Comparison of ENCODE assay signal across 9 cellular contexts in the genomic region with DNA sequence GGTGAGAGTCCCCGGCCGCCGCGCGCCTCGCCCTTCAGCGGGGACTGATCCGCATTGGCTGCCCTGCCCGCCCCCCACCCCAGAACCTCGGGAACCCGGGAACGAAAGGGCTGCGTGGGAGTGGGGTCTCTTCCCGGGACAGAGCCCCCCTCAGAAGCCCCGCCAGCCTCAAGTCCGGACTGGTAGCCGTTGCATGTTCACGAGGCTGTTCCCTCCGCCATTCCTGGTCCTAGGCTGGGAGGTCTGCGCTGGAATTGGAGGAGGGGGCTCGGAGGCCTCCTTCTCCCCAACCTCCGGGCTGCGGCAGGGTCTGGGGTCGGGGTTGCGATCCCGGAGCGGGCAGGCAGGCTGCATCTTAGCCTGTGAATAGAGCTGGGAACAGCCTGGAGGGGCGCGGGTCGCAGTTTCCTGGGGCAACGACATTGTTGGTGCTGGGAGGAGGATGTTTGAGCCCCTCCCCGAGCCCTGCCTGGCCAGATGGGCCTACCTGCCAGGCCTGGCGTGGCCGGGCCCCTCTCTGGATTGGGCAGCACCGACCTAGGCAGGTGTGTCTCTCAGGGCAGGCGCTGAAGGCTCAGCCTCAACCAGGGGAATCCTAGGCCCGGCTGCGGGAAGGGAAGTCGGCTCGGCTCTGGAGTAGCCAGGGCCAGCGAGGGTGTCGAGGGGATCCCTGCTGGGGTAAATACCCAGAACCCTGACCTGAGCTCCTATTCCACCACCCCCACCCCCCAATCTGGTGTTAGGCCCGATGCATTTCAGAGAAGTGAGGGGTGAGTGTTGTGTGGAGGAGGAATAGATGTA. TPM values are rescaled to one million over a fixed set of nuclear protein-coding genes. Genes with fewer than 3 reads are reported as not detected.
A peak's percentile ranks its signal among the peaks of the same experiment; 100 is the strongest.
DNase-seq lines count a peak whose midpoint lies in the region; ATAC-seq lines count a peak whose summit lies in the region.
"Had no signal": no experiment of that assay in that cellular context is flagged by ENCODE, and none has a peak within 500 bp of the region (broad histone marks: within the 10 kb centered on the region; RNA-seq: fewer than 3 reads in every experiment).

No MANE protein-coding gene starts in this region.

- H3K36me3 Mint-ChIP-seq in activated CD4-positive, alpha-beta T cell treated with anti-CD3 and anti-CD28 coated beads, Interleukin-2, amount 10 ng/mL, durations not matched to agents 7 days and 5 days (ENCODE audit: low read depth), result no peaks in the 10 kb centered on the region
- H3K36me3 Mint-ChIP-seq in activated T-helper 17 cell treated with anti-CD3 and anti-CD28 coated beads, Interleukin-2, amount 50 U/mL, for 72 hours (ENCODE audit: low read depth), result peaks cover under 1% of the 10 kb centered on the region
- peaks cover 6 to 8% (median 8%) of the 10 kb centered on the region in 3 donors for H3K36me3 Mint-ChIP-seq in immature natural killer cell
- no peaks in the 10 kb centered on the region for H3K36me3 Mint-ChIP-seq in activated naive CD4-positive, alpha-beta T cell treated with anti-CD3 and anti-CD28 coated beads, Interleukin-2, amount 50 U/mL, for 72 hours

- H3K27ac ChIP-seq in thymus (ENCODE audit: low read depth), result no peak overlapping the region

- peak overlapping the region; percentile 53 for H3K4me3 ChIP-seq in thymus (ENCODE audit: low read length)

- no peak overlapping the region for H3K27ac Mint-ChIP-seq in activated CD4-positive, alpha-beta T cell treated with anti-CD3 and anti-CD28 coated beads, Interleukin-2, amount 10 ng/mL, durations not matched to agents 7 days and 5 days
- H3K27ac Mint-ChIP-seq in activated T-helper 17 cell treated with anti-CD3 and anti-CD28 coated beads, Interleukin-2, amount 50 U/mL, for 72 hours, result no peak overlapping the region
- no peak overlapping the region for H3K27ac Mint-ChIP-seq in immature natural killer cell
- no peak overlapping the region for H3K27ac Mint-ChIP-seq in activated naive CD4-positive, alpha-beta T cell treated with anti-CD3 and anti-CD28 coated beads, Interleukin-2, amount 50 U/mL, for 72 hours

- POLR2A ChIA-PET in activated CD4-positive, alpha-beta T cell treated with anti-CD3 and anti-CD28 coated beads, Interleukin-2, amount 10 ng/mL, durations not matched to agents 7 days and 5 days (lab: Charles Lee), result no interaction called here

- CTCF ChIA-PET in activated CD4-positive, alpha-beta T cell treated with anti-CD3 and anti-CD28 coated beads, Interleukin-2, amount 10 ng/mL, durations not matched to agents 7 days and 5 days (lab: Charles Lee), result interaction anchor here (1.3 to 1.6 kb wide), 3 partner anchors 10 to 24 kb away, joined by 3 to 6 read pairs (median 4); no protein-coding TSS in a partner anchor

- H3K4me1 ChIP-seq in thymus (ENCODE audit: control insufficient read depth, insufficient read depth, low read length), result peaks cover 8% of the 10 kb centered on the region

- peak overlapping the region; percentile 15 for H3K4me3 Mint-ChIP-seq in activated CD4-positive, alpha-beta T cell treated with anti-CD3 and anti-CD28 coated beads, Interleukin-2, amount 10 ng/mL, durations not matched to agents 7 days and 5 days
- peak overlapping the region; percentile 9 for H3K4me3 Mint-ChIP-seq in activated T-helper 17 cell treated with anti-CD3 and anti-CD28 coated beads, Interleukin-2, amount 50 U/mL, for 72 hours
- H3K4me3 Mint-ChIP-seq in immature natural killer cell, result peak overlapping the region in 3 of 5 donors; percentile 15 to 30 (median 26)

- peaks cover 8% of the 10 kb centered on the region for H3K27me3 ChIP-seq in thymus (ENCODE audit: control insufficient read depth, insufficient read depth)

- H3K4me1 Mint-ChIP-seq in activated CD4-positive, alpha-beta T cell treated with anti-CD3 and anti-CD28 coated beads, Interleukin-2, amount 10 ng/mL, durations not matched to agents 7 days and 5 days, result peaks cover 9% of the 10 kb centered on the region
- H3K4me1 Mint-ChIP-seq in activated T-helper 17 cell treated with anti-CD3 and anti-CD28 coated beads, Interleukin-2, amount 50 U/mL, for 72 hours, result no peaks in the 10 kb centered on the region
- peaks cover 9 to 13% of the 10 kb centered on the region in 2 donors for H3K4me1 Mint-ChIP-seq in immature natural killer cell

- DNase-seq in activated CD4-positive, alpha-beta T cell treated with anti-CD3 and anti-CD28 coated beads, Interleukin-2, amount 10 ng/mL, durations not matched to agents 7 days and 5 days, result no peak
- no peak for DNase-seq in activated CD4-positive, alpha-beta T cell treated with anti-CD3 and anti-CD28 coated beads, Interleukin-2, amount 50 U/mL, for 1 hour
- no peak for DNase-seq in immature natural killer cell
- DNase-seq in stimulated activated naive CD4-positive, alpha-beta T cell (lab: John Stamatoyannopoulos, UW), result no peak
- no peak for DNase-seq in activated naive CD4-positive, alpha-beta T cell treated with anti-CD3 and anti-CD28 coated beads, Interleukin-2, amount 50 U/mL, for 72 hours (ENCODE audit: low spot score in 2 of 2)
- DNase-seq: SIG-M5 had no signal

- H3K27me3 Mint-ChIP-seq in activated CD4-positive, alpha-beta T cell treated with anti-CD3 and anti-CD28 coated beads, Interleukin-2, amount 10 ng/mL, durations not matched to agents 7 days and 5 days, result no peaks in the 10 kb centered on the region
- H3K27me3 Mint-ChIP-seq in activated T-helper 17 cell treated with anti-CD3 and anti-CD28 coated beads, Interleukin-2, amount 50 U/mL, for 72 hours, result peaks cover 4% of the 10 kb centered on the region
- peaks cover 0 to 12% (median 9%) of the 10 kb centered on the region in 3 donors for H3K27me3 Mint-ChIP-seq in immature natural killer cell (ENCODE audit: low read depth in 3 of 3)

- no peak for ATAC-seq in activated T-helper 17 cell treated with anti-CD3 and anti-CD28 coated beads, Interleukin-2, amount 50 U/mL, for 72 hours (replicated peaks)
- ATAC-seq in GM19395 (IDR thresholded peaks at IDR 0.05; ENCODE audit: unreplicated experiment), result no peak
- no peak for ATAC-seq in activated naive CD4-positive, alpha-beta T cell treated with anti-CD3 and anti-CD28 coated beads, Interleukin-2, amount 50 U/mL, for 72 hours

- WGBS in thymus, result 18% methylated on average over 43 of the region's 43 CpGs

- H3K9me3 ChIP-seq in thymus (ENCODE audit: control insufficient read depth), result no peaks in the 10 kb centered on the region

- peaks cover 8% of the 10 kb centered on the region for H3K36me3 ChIP-seq in thymus (ENCODE audit: control insufficient read depth, insufficient read depth)

- no peaks in the 10 kb centered on the region for H3K9me3 Mint-ChIP-seq in activated CD4-positive, alpha-beta T cell treated with anti-CD3 and anti-CD28 coated beads, Interleukin-2, amount 10 ng/mL, durations not matched to agents 7 days and 5 days
- H3K9me3 Mint-ChIP-seq in activated T-helper 17 cell treated with anti-CD3 and anti-CD28 coated beads, Interleukin-2, amount 50 U/mL, for 72 hours, result no peaks in the 10 kb centered on the region
- no peaks in the 10 kb centered on the region for H3K9me3 Mint-ChIP-seq in immature natural killer cell
- no peaks in the 10 kb centered on the region for H3K9me3 Mint-ChIP-seq in activated naive CD4-positive, alpha-beta T cell treated with anti-CD3 and anti-CD28 coated beads, Interleukin-2, amount 50 U/mL, for 72 hours

RNA-seq across cellular contexts. Expression of a gene that starts 0.7 kb away (rescaled TPM):
- under 1 TPM; 0.56 to 0.64 TPM for total RNA-seq in activated CD4-positive, alpha-beta T cell treated with anti-CD3 and anti-CD28 coated beads, Interleukin-2, amount 10 ng/mL, durations not matched to agents 7 days and 5 days
- total RNA-seq in activated T-helper 17 cell treated with anti-CD3 and anti-CD28 coated beads, Interleukin-2, amount 50 U/mL, for 72 hours, result under 1 TPM; 0.65 to 0.93 TPM
- under 1 TPM in 2 of 3 donors, not detected in 1; 0.08 to 0.09 TPM for polyA plus RNA-seq in immature natural killer cell
- polyA plus RNA-seq in thymus, result 2.1 TPM
- total RNA-seq in activated naive CD4-positive, alpha-beta T cell treated with anti-CD3 and anti-CD28 coated beads, Interleukin-2, amount 50 U/mL, for 72 hours, result under 1 TPM; 0.23 to 0.57 TPM

RNA-seq across cellular contexts. Expression of a gene that starts 20.9 kb away (rescaled TPM):
- total RNA-seq in activated CD4-positive, alpha-beta T cell treated with anti-CD3 and anti-CD28 coated beads, Interleukin-2, amount 10 ng/mL, durations not matched to agents 7 days and 5 days, result 1 to 10 TPM; 3.2 to 3.9 TPM
- 1 to 10 TPM; 1.8 to 2.7 TPM for total RNA-seq in activated T-helper 17 cell treated with anti-CD3 and anti-CD28 coated beads, Interleukin-2, amount 50 U/mL, for 72 hours
- polyA plus RNA-seq in immature natural killer cell, result not detected
- 0.62 TPM for polyA plus RNA-seq in thymus
- under 1 TPM; 0.64 to 0.91 TPM for total RNA-seq in activated naive CD4-positive, alpha-beta T cell treated with anti-CD3 and anti-CD28 coated beads, Interleukin-2, amount 50 U/mL, for 72 hours

RNA-seq across cellular contexts. Expression of a gene that starts 31.6 kb away (rescaled TPM):
- total RNA-seq in activated CD4-positive, alpha-beta T cell treated with anti-CD3 and anti-CD28 coated beads, Interleukin-2, amount 10 ng/mL, durations not matched to agents 7 days and 5 days, result 10 to 100 TPM; 47.1 to 51.1 TPM
- 10 to 100 TPM; 27.9 to 45.4 TPM for total RNA-seq in activated T-helper 17 cell treated with anti-CD3 and anti-CD28 coated beads, Interleukin-2, amount 50 U/mL, for 72 hours
- 10 to 100 TPM; 51.0 to 69.9 (median 51.2) TPM for polyA plus RNA-seq in immature natural killer cell
- 46.0 TPM for polyA plus RNA-seq in thymus
- 10 to 100 TPM; 33.9 to 39.4 TPM for total RNA-seq in activated naive CD4-positive, alpha-beta T cell treated with anti-CD3 and anti-CD28 coated beads, Interleukin-2, amount 50 U/mL, for 72 hours

RNA-seq across cellular contexts. Expression of a gene that starts 36.3 kb away (rescaled TPM):
- total RNA-seq in activated CD4-positive, alpha-beta T cell treated with anti-CD3 and anti-CD28 coated beads, Interleukin-2, amount 10 ng/mL, durations not matched to agents 7 days and 5 days, result under 1 TPM; 0.40 to 0.44 TPM
- 1 to 10 TPM in 1 of 2 donors, under 1 TPM in 1; 0.80 to 1.8 TPM for total RNA-seq in activated T-helper 17 cell treated with anti-CD3 and anti-CD28 coated beads, Interleukin-2, amount 50 U/mL, for 72 hours
- polyA plus RNA-seq in immature natural killer cell (under 1 TPM in 1 of 3 donors, not detected in 2; 0.96 TPM), thymus (12.2 TPM)
- total RNA-seq in activated naive CD4-positive, alpha-beta T cell treated with anti-CD3 and anti-CD28 coated beads, Interleukin-2, amount 50 U/mL, for 72 hours, result 1 to 10 TPM in 1 of 2 donors, under 1 TPM in 1; 0.62 to 1.1 TPM

RNA-seq across cellular contexts. Expression of a gene that starts 38.8 kb away (rescaled TPM):
- 10 to 100 TPM; 25.6 to 26.3 TPM for total RNA-seq in activated CD4-positive, alpha-beta T cell treated with anti-CD3 and anti-CD28 coated beads, Interleukin-2, amount 10 ng/mL, durations not matched to agents 7 days and 5 days
- total RNA-seq in activated T-helper 17 cell treated with anti-CD3 and anti-CD28 coated beads, Interleukin-2, amount 50 U/mL, for 72 hours, result 10 to 100 TPM; 12.3 to 25.4 TPM
- polyA plus RNA-seq in immature natural killer cell (10 to 100 TPM; 16.5 to 32.7 (median 20.8) TPM), thymus (12.3 TPM)
- 10 to 100 TPM; 14.0 to 31.4 TPM for total RNA-seq in activated naive CD4-positive, alpha-beta T cell treated with anti-CD3 and anti-CD28 coated beads, Interleukin-2, amount 50 U/mL, for 72 hours
